In the genomic region with DNA sequence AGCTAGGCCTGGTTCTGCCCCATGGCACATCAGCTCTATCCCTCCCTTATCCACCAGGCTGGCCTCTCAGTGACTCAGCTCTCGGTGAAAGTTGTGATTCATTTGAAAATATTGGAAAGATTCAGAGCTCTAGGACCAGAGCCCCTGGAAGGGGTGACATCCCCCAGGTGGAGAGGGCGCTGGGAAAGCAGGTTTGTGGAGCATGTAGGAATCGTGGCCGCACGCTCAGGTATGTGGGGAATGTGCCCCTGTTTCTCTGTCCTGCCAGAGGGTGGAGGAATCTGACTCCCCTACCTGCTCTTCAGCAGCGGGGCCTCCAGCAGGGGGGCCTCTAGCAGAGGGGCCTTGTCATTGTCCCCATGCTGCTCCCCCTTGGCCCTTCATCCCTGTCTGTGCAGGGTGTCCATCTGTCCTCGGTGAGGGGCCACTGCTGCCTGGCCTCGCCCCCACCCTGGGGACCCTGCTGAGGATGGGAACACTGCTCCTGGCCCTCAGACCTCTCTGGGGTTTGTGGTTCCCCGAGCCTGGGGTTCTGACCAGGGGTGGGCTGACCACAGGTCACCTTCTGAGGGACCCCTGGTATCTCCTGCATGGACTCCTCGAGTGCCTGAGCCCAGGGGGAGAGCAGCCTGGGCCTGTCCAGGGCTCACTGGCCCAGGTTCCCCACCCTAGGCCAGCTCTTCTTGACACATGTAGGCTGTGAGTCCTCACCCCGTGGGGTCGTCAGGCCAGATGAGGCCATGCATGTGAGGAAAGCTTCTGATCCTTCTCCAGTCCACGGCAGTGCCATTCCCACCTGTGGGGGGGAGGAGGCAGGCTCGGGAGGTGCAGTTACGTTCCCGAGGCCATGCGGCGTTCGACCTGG, we compare ENCODE assay signal across 12 cellular contexts. TPM values are rescaled to one million over a fixed set of nuclear protein-coding genes. Genes with fewer than 3 reads are reported as not detected.
DNase-seq lines count a peak whose midpoint lies in the region; ATAC-seq, FAIRE-seq and TF ChIP-seq lines count a peak whose summit lies in the region.
"Had no signal": no experiment of that assay in that cellular context is flagged by ENCODE, and none has a peak within 500 bp of the region (broad histone marks: within the 10 kb centered on the region; RNA-seq: fewer than 3 reads in every experiment).

No MANE protein-coding gene starts in this region.

- H3K27ac Mint-ChIP-seq in brain = peak overlapping the region in 3 of 5 experiments; percentile 35 to 55 (median 37)
- H3K27ac Mint-ChIP-seq: B cell had no signal

- RAD21 ChIA-PET in HCT116 (lab: Charles Lee; ENCODE audit: low non-redundant PET in 1 of 2, low total read pairs in 2 of 2, uncharacterized antibody in 2 of 2, unreplicated experiment in 2 of 2) = no interaction called here

- H3K27me3 Mint-ChIP-seq in brain = no peaks in the 10 kb centered on the region
- H3K27me3 Mint-ChIP-seq: B cell had no signal

- no peaks in the 10 kb centered on the region for H3K36me3 ChIP-seq in HCT116 (ENCODE audit: control insufficient read depth in 1 of 2, insufficient read depth in 2 of 2, low read length in 2 of 2)
- H3K36me3 ChIP-seq: HAP-1, right atrium auricular region had no signal

- no peak overlapping the region for H3K4me3 ChIP-seq in A549
- no peak overlapping the region for H3K4me3 ChIP-seq in HCT116 (replicated peaks in 1 of 2; ENCODE audit: low read depth in 1 of 2, low read length in 2 of 2)
- H3K4me3 ChIP-seq: HAP-1, right atrium auricular region had no signal

- no peak overlapping the region for H2AFZ ChIP-seq in HCT116 (ENCODE audit: low read depth, low read length, poor library complexity, severe bottlenecking)

- H3K4me1 ChIP-seq in A549 = 0 out of 3 replicates have a peak, but pooled peaks cover 4% of the 10 kb centered on the region
- peaks cover 0 to 20% of the 10 kb centered on the region in 2 experiments; a peak in 2 of 4 replicates for H3K4me1 ChIP-seq in HCT116 (ENCODE audit: control insufficient read depth in 1 of 2, insufficient read depth in 2 of 2, low read length in 2 of 2)
- H3K4me1 ChIP-seq: HAP-1 had no signal

- DNase-seq in A549 (ENCODE audit: low read depth in 1 of 2, low spot score in 1 of 2) (peak in 1 of 2 experiments; percentile 55), HCT116 (ENCODE audit: low read depth, low spot score) (no peak), kidney tubule cell (ENCODE audit: low spot score) (peak; percentile 81), SHP77 treated with DMSO at 0.1 percent for 48 hours (lab: John Stamatoyannopoulos, UW) (no peak), UCSD-AML1 (lab: John Stamatoyannopoulos, UW; ENCODE audit: unreplicated experiment) (no peak), NCI-H526 treated with DMSO at 0.1 percent for 48 hours (lab: John Stamatoyannopoulos, UW) (no peak)
- DNase-seq: NCI-H69 had no signal

- H3K27me3 ChIP-seq in HCT116 (ENCODE audit: insufficient read depth, low read length) = no peaks in the 10 kb centered on the region
- H3K27me3 ChIP-seq: right atrium auricular region had no signal

- no peaks in the 10 kb centered on the region for H4K20me1 ChIP-seq in HCT116 (ENCODE audit: insufficient read depth)

- CTCF ChIA-PET in A549 (lab: Yijun Ruan, JAX) (interaction anchor here (0.7 to 18.2 kb wide), 7 partner anchors 15 to 322 kb away, joined by 3 to 365 read pairs (median 3); no protein-coding TSS in a partner anchor), HCT116 (lab: Charles Lee) (interaction anchor here (1.0 kb wide), 1 partner anchor 263 kb away, joined by 3 read pairs; no protein-coding TSS in a partner anchor)

- H3K9me3 ChIP-seq in A549 = no peaks in the 10 kb centered on the region
- no peaks in the 10 kb centered on the region for H3K9me3 ChIP-seq in HCT116 (ENCODE audit: control insufficient read depth in 1 of 2, insufficient read depth in 1 of 2, low read depth in 1 of 2, low read length in 2 of 2)
- H3K9me3 ChIP-seq: HAP-1, right atrium auricular region had no signal

- H3K9me2 ChIP-seq in HCT116 (ENCODE audit: insufficient read depth) = no peaks in the 10 kb centered on the region

- H3K79me2 ChIP-seq in HCT116 (ENCODE audit: insufficient read depth, low read length) = no peaks in the 10 kb centered on the region

- TF ChIP-seq RAD21 in A549 (conservative IDR thresholded peaks at IDR 0.05 in 1 of 2, IDR thresholded peaks at IDR 0.05 in 1 of 2) (no peak), HCT116 (IDR thresholded peaks at IDR 0.05; ENCODE audit: low read depth) (no peak)

- TF ChIP-seq POLR2A in A549 (IDR thresholded peaks at IDR 0.05; ENCODE audit: low read length) (no peak), HCT116 (IDR thresholded peaks at IDR 0.05; ENCODE audit: borderline replicate concordance, extremely low read depth, insufficient read depth, insufficient read length) (no peak)

- POLR2A ChIA-PET in A549 (lab: Yijun Ruan, JAX) = interaction anchor here (0.7 kb wide), 1 partner anchor 146 kb away, joined by 3 read pairs; the partner anchor contains the start of gene RASD1
- POLR2A ChIA-PET in HCT116 (lab: Charles Lee) = no interaction called here

- no peak for TF ChIP-seq EP300 in A549 (IDR thresholded peaks at IDR 0.05)

- H3K27ac ChIP-seq in A549 (peak overlapping the region in 1 of 2 experiments; percentile 2; a peak in 1 of 6 replicates), HCT116 (ENCODE audit: low read depth, low read length) (no peak overlapping the region)

- no peaks in the 10 kb centered on the region for H3K36me3 Mint-ChIP-seq in brain

- ATAC-seq in A549 (peak; percentile 31 to 40; a peak in 3 of 6 replicates), HCT116 (peak; percentile 46), HG02610 (IDR thresholded peaks at IDR 0.05; ENCODE audit: unreplicated experiment) (no peak)

- TF ChIP-seq CTCF in A549 (IDR thresholded peaks at IDR 0.05) (no peak), HCT116 (IDR thresholded peaks at IDR 0.05 in 2 of 3, conservative IDR thresholded peaks at IDR 0.05 in 1 of 3; ENCODE audit: borderline replicate concordance in 1 of 3, insufficient read depth in 1 of 3, low read depth in 2 of 3, low read length in 2 of 3) (peak in 1 of 3 experiments; percentile 15; a peak in 1 of 6 replicates), brain (conservative IDR thresholded peaks at IDR 0.05) (no peak)

- no peak for FAIRE-seq in A549 (lab: Jason Lieb, UNC)

- H3K4me2 ChIP-seq in A549 (no peak overlapping the region), HCT116 (ENCODE audit: low read length) (0 out of 2 replicates have a peak overlapping the region, but pooled peaks have one; percentile 6)

- WGBS in A549 (ENCODE audit: missing lambda C conversion rate) = 77% methylated on average over 18 of the region's 19 CpGs

- intact Hi-C loops in HCT116 (cut with micrococcal nuclease) = loop anchor here (10.0 kb wide), 2 partner anchors 514 to 684 kb away; partner anchors contain the start of genes ATPAF2 and GID4

- no peak overlapping the region for H3K4me3 Mint-ChIP-seq in brain
- H3K4me3 Mint-ChIP-seq: B cell had no signal

- H3K9me3 Mint-ChIP-seq in brain = no peaks in the 10 kb centered on the region

- peaks cover 32% of the 10 kb centered on the region for H3K4me1 Mint-ChIP-seq in brain

- no peak overlapping the region for H3K9ac ChIP-seq in HCT116 (ENCODE audit: low read length)

- BruUV-seq in HCT116 (replicated peaks; lab: Mats Ljungman, UMichigan) = no TSS peak

TF ChIP-seq in A549, 52 proteins besides CTCF, POLR2A, EP300 and RAD21:
- TF ChIP-seq MAFK (IDR thresholded peaks at IDR 0.05; ENCODE audit: partially characterized antibody) (no peak), CEBPB (IDR thresholded peaks at IDR 0.05) (no peak), JUN (IDR thresholded peaks at IDR 0.05) (no peak)

TF ChIP-seq in HCT116, 20 proteins besides CTCF, POLR2A, EP300 and RAD21 (continues in another document):
- TF ChIP-seq JUND (IDR thresholded peaks at IDR 0.05) (no peak), YY1 (IDR thresholded peaks at IDR 0.05; ENCODE audit: extremely low read depth, insufficient replicate concordance, low read depth, low read length) (no peak), ZNF274 (IDR thresholded peaks at IDR 0.05; ENCODE audit: low read depth, low read length) (no peak), TCF7L2 (IDR thresholded peaks at IDR 0.05; ENCODE audit: borderline replicate concordance, extremely low read depth, insufficient read depth, insufficient read length) (no peak), EZH2 (IDR thresholded peaks at IDR 0.05) (no peak), ELF1 (IDR thresholded peaks at IDR 0.05; ENCODE audit: borderline replicate concordance, low read depth) (no peak), FOSL1 (IDR thresholded peaks at IDR 0.05; ENCODE audit: low read depth) (no peak), POLR2AphosphoS5 (IDR thresholded peaks at IDR 0.05; ENCODE audit: low read depth, low read length) (no peak), SRF (IDR thresholded peaks at IDR 0.05; ENCODE audit: low read depth) (no peak)

RNA-seq across cellular contexts. Expression of gene NT5M, which starts 47.5 kb away (rescaled TPM):
- polyA plus RNA-seq in A549 (2011; rRNA removed) = 5.3 and 6.5 TPM in 2 replicates
- 9.3 and 15.0 TPM in 2 replicates for polyA plus RNA-seq in A549 (2012; cell fraction: cytosol; rRNA removed)
- 12.2 and 16.4 TPM in 2 replicates for polyA plus RNA-seq in A549 (2012; cell fraction: nucleus; rRNA removed)
- 4.2 to 6.3 TPM (median 5.9 TPM) in 3 replicates for polyA plus RNA-seq in A549 (2017; fragmentation: RNase III; extraction: RNeasy Plus Mini Kit Qiagen cat#74134 plus additional on column Dnase treatment)
- polyA minus RNA-seq in A549 (2011; rRNA and poly(A)+ RNA removed) = 4.5 and 4.7 TPM in 2 replicates
- 10.2 TPM for total RNA-seq in HCT116 (2021; ENCODE audit: unreplicated experiment)
- 5.7 and 6.6 TPM in 2 replicates for polyA plus RNA-seq in HCT116 (2012)
- 38.0 TPM for polyA plus RNA-seq in brain (ENCODE audit: insufficient read depth, low read depth, low replicate concordance)
